Comparison of ENCODE assay signal across 26 cellular contexts in the genomic region with DNA sequence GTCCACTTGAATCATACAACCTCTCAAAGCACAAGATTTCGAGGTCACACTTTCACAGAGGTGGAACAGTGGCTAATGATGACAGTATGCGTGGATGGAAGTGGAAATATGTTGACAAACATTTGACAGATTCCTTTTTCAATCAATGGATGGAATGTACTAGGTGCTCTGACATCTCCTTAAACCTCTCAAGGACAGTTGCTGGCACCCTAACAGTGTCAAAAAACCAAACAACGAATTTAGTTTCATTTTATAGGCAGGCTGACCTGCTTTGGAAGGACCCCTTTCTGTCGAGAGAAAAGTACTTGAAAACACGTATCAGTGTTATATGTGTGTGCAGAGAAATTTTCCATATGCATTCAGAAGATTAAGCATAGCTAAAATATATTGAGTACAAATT.
"Had no signal": no experiment of that assay in that cellular context is flagged by ENCODE, and none has a peak within 500 bp of the region (broad histone marks: within the 10 kb centered on the region; RNA-seq: fewer than 3 reads in every experiment).

No MANE protein-coding gene starts in this region.

- DNase-seq: natural killer cell; occipital lobe; ovary; posterior cingulate gyrus; psoas muscle; right cardiac atrium; right lobe of liver; sigmoid colon; small intestine; stimulated activated CD4-positive, alpha-beta T cell treated with anti-CD3 and anti-CD28 coated beads, Interleukin-15, amount 100 ng/mL, for 24 hours; stimulated activated CD4-positive, alpha-beta T cell treated with anti-CD3 and anti-CD28 coated beads, Interleukin-2, amount 100 ng/mL, for 24 hours; stimulated activated CD4-positive, alpha-beta T cell treated with anti-CD3 and anti-CD28 coated beads, Interleukin-2, amount 100 ng/mL, for 48 hours; stimulated activated CD4-positive, alpha-beta T cell treated with anti-CD3 and anti-CD28 coated beads, Interleukin-4, amount 100 ng/mL, for 24 hours; stimulated activated naive B cell treated with anti-CD40 and anti-IgM and Interleukin-4, amounts not matched to agents 10 μg/mL and 1 μg/mL and 100 μg/mL, for 72 hours; stimulated activated naive CD4-positive, alpha-beta T cell treated with Interleukin-2 at 50 U/mL for 16 hours; stomach; thyroid gland; trophoblast cell; upper lobe of left lung had no signal

- H3K36me3 ChIP-seq: neural progenitor cell, ovary, right lobe of liver, sigmoid colon, stomach, thoracic aorta, thyroid gland, tibial nerve, upper lobe of left lung, vagina had no signal

- H2AFZ ChIP-seq: neural progenitor cell, parathyroid adenoma had no signal

- H3K4me2 ChIP-seq: neural progenitor cell had no signal

- H3K4me3 ChIP-seq: neural progenitor cell, ovary, psoas muscle, right lobe of liver, sigmoid colon, stomach, thoracic aorta, thyroid gland, tibial nerve, upper lobe of left lung, vagina had no signal

- H3K9me3 ChIP-seq: ovary, psoas muscle, right lobe of liver, sigmoid colon, stomach, thoracic aorta, thyroid gland, tibial nerve, upper lobe of left lung, vagina had no signal

- ATAC-seq: natural killer cell; psoas muscle; right cardiac atrium; right lobe of liver; stimulated activated effector memory CD8-positive, alpha-beta T cell treated with anti-CD3 and anti-CD28 coated beads, Interleukin-12 subunit alpha, Interleukin-12 subunit beta, amount 100 ng/mL, for 72 hours; stimulated activated naive B cell treated with anti-CD40 and anti-IgM and Interleukin-4, amounts not matched to agents 10 μg/mL and 1 μg/mL and 100 μg/mL, for 72 hours had no signal

- H3K4me1 ChIP-seq: neural progenitor cell, parathyroid adenoma, psoas muscle, right lobe of liver, sigmoid colon, stomach, thyroid gland, tibial nerve, upper lobe of left lung, vagina had no signal

- H3K79me2 ChIP-seq: parathyroid adenoma had no signal

- H3K27ac ChIP-seq: neural progenitor cell, ovary, parathyroid adenoma, psoas muscle, right lobe of liver, sigmoid colon, stomach, thoracic aorta, thyroid gland, tibial nerve, upper lobe of left lung, vagina had no signal

- H3K27me3 ChIP-seq: neural progenitor cell, ovary, right lobe of liver, sigmoid colon, stomach, thyroid gland, tibial nerve, upper lobe of left lung, vagina had no signal

- H3K9ac ChIP-seq: neural progenitor cell, parathyroid adenoma had no signal

- FAIRE-seq: small intestine, urothelium cell line had no signal
